ENCODE assay signal across 8 cellular contexts in genomic region chr18:31741096-31741735, GRCh38. TPM values are rescaled to one million over a fixed set of nuclear protein-coding genes. Genes with fewer than 3 reads are reported as not detected.
DNase-seq lines count a peak whose midpoint lies in the region; ATAC-seq and TF ChIP-seq lines count a peak whose summit lies in the region.

No MANE protein-coding gene starts in this region.

- no peaks in the 10 kb centered on the region for H3K27me3 ChIP-seq in HCT116 (ENCODE audit: insufficient read depth, low read length)
- no peaks in the 10 kb centered on the region for H3K27me3 ChIP-seq in Peyer's patch
- peaks cover 9% of the 10 kb centered on the region for H3K27me3 ChIP-seq in adipocyte (replicated peaks; ENCODE audit: control insufficient read depth, insufficient read depth, low read length)
- H3K27me3 ChIP-seq in kidney epithelial cell (ENCODE audit: control insufficient read depth, insufficient read depth, low read length) = no peaks in the 10 kb centered on the region

- POLR2A ChIA-PET in HCT116 (lab: Charles Lee) = no interaction called here

- TF ChIP-seq RAD21 in HCT116 (IDR thresholded peaks at IDR 0.05; ENCODE audit: low read depth) = peak; percentile 57

- H3K4me3 ChIP-seq in HCT116 (replicated peaks in 1 of 2; ENCODE audit: low read depth in 1 of 2, low read length in 2 of 2) (no peak overlapping the region), Peyer's patch (no peak overlapping the region), adipocyte (ENCODE audit: low read length) (no peak overlapping the region), kidney epithelial cell (ENCODE audit: low read depth, low read length) (no peak overlapping the region)

- RAD21 ChIA-PET in HCT116 (lab: Charles Lee; ENCODE audit: low non-redundant PET in 1 of 2, low total read pairs in 2 of 2, uncharacterized antibody in 2 of 2, unreplicated experiment in 2 of 2) = interaction anchor here in 1 of 2 experiments (0.6 kb wide), 1 partner anchor 808 kb away, joined by 4 read pairs; no protein-coding TSS in a partner anchor

- TF ChIP-seq POLR2A in HCT116 (IDR thresholded peaks at IDR 0.05; ENCODE audit: borderline replicate concordance, extremely low read depth, insufficient read depth, insufficient read length) (no peak), Peyer's patch (IDR thresholded peaks at IDR 0.05) (no peak)

- H3K27ac ChIP-seq in HCT116 (ENCODE audit: low read depth, low read length) = no peak overlapping the region
- no peak overlapping the region for H3K27ac ChIP-seq in Peyer's patch

- BruUV-seq in HCT116 (replicated peaks; lab: Mats Ljungman, UMichigan) = no TSS peak

- DNase-seq in COLO668 (lab: John Stamatoyannopoulos, UW; ENCODE audit: unreplicated experiment) (peak; percentile 40), HCT116 (ENCODE audit: low read depth, low spot score) (peak; percentile 22), Peyer's patch (peak in 2 of 3 donors; percentile 62 to 79), adipocyte (ENCODE audit: low read depth) (peak; percentile 72), kidney epithelial cell (ENCODE audit: low read depth) (no peak)
- peak; percentile 37 to 40 (median 39) for DNase-seq in stimulated activated CD4-positive, alpha-beta T cell treated with anti-CD3 and anti-CD28 coated beads, TNF-alpha, amount 100 ng/mL, for 24 hours (ENCODE audit: low read depth in 3 of 3)

- intact Hi-C loops in HCT116 (cut with micrococcal nuclease) = no loop called here

- H4K20me1 ChIP-seq in HCT116 (ENCODE audit: insufficient read depth) = no peaks in the 10 kb centered on the region

- H3K4me2 ChIP-seq in HCT116 (ENCODE audit: low read length) = no peak overlapping the region

- no peaks in the 10 kb centered on the region for H3K9me2 ChIP-seq in HCT116 (ENCODE audit: insufficient read depth)

- ATAC-seq in HCT116 = peak; percentile 49
- no peak for ATAC-seq in HG03521 (IDR thresholded peaks at IDR 0.05; ENCODE audit: unreplicated experiment)
- ATAC-seq in HG02678 (IDR thresholded peaks at IDR 0.05; ENCODE audit: unreplicated experiment) = no peak

- H3K36me3 ChIP-seq in HCT116 (ENCODE audit: control insufficient read depth in 1 of 2, insufficient read depth in 2 of 2, low read length in 2 of 2) (no peaks in the 10 kb centered on the region; a peak in 1 of 4 replicates), Peyer's patch (no peaks in the 10 kb centered on the region), adipocyte (ENCODE audit: control insufficient read depth, insufficient read depth, low read length, severe bottlenecking) (no peaks in the 10 kb centered on the region), kidney epithelial cell (ENCODE audit: control insufficient read depth, insufficient read depth, low read length) (no peaks in the 10 kb centered on the region)

- CTCF ChIA-PET in HCT116 (lab: Charles Lee) = no interaction called here

- H3K9me3 ChIP-seq in HCT116 (ENCODE audit: control insufficient read depth in 1 of 2, insufficient read depth in 1 of 2, low read depth in 1 of 2, low read length in 2 of 2) (peaks cover 3 to 19% of the 10 kb centered on the region in 2 experiments; a peak in 2 of 4 replicates), Peyer's patch (no peaks in the 10 kb centered on the region), adipocyte (ENCODE audit: control insufficient read depth, low read length) (no peaks in the 10 kb centered on the region)

- TF ChIP-seq CTCF in HCT116 (IDR thresholded peaks at IDR 0.05 in 2 of 3, conservative IDR thresholded peaks at IDR 0.05 in 1 of 3; ENCODE audit: borderline replicate concordance in 1 of 3, insufficient read depth in 1 of 3, low read depth in 2 of 3, low read length in 2 of 3) = peak; percentile 48 to 93 (median 72); a peak in 5 of 6 replicates
- peak; percentile 59 to 93 (median 90) for TF ChIP-seq CTCF in Peyer's patch (IDR thresholded peaks at IDR 0.05)
- peak; percentile 65 for TF ChIP-seq CTCF in kidney epithelial cell (IDR thresholded peaks at IDR 0.05; ENCODE audit: insufficient read depth, low read length, poor library complexity, severe bottlenecking)

- no peak overlapping the region for H2AFZ ChIP-seq in HCT116 (ENCODE audit: low read depth, low read length, poor library complexity, severe bottlenecking)

- H3K4me1 ChIP-seq in HCT116 (ENCODE audit: control insufficient read depth in 1 of 2, insufficient read depth in 2 of 2, low read length in 2 of 2) (peaks cover 2 to 13% of the 10 kb centered on the region in 2 experiments; a peak in 3 of 4 replicates), Peyer's patch (no peaks in the 10 kb centered on the region), adipocyte (ENCODE audit: control insufficient read depth, insufficient read depth, low read length) (no peaks in the 10 kb centered on the region)

- no peak overlapping the region for H3K9ac ChIP-seq in HCT116 (ENCODE audit: low read length)
- H3K9ac ChIP-seq in adipocyte (ENCODE audit: low read length) = no peak overlapping the region

- no peaks in the 10 kb centered on the region for H3K79me2 ChIP-seq in HCT116 (ENCODE audit: insufficient read depth, low read length)

TF ChIP-seq in HCT116, 20 proteins besides CTCF, POLR2A, EP300 and RAD21 (continues in another document):
- TF ChIP-seq EGR1 (IDR thresholded peaks at IDR 0.05; ENCODE audit: low read depth) = no peak
- no peak for TF ChIP-seq MAX (IDR thresholded peaks at IDR 0.05)
- TF ChIP-seq REST (IDR thresholded peaks at IDR 0.05; ENCODE audit: low read depth) = no peak
- no peak for TF ChIP-seq POLR2AphosphoS5 (IDR thresholded peaks at IDR 0.05; ENCODE audit: low read depth, low read length)
- no peak for TF ChIP-seq EZH2 (IDR thresholded peaks at IDR 0.05)
- no peak for TF ChIP-seq CBX3 (IDR thresholded peaks at IDR 0.05; ENCODE audit: low read depth)
- no peak for TF ChIP-seq SP1 (IDR thresholded peaks at IDR 0.05; ENCODE audit: low read depth)
- no peak for TF ChIP-seq EZH2phosphoT487 (IDR thresholded peaks at IDR 0.05; ENCODE audit: borderline replicate concordance)
- no peak for TF ChIP-seq ATF3 (IDR thresholded peaks at IDR 0.05)
- TF ChIP-seq JUND (IDR thresholded peaks at IDR 0.05) = no peak
- no peak for TF ChIP-seq CEBPB (IDR thresholded peaks at IDR 0.05; ENCODE audit: low read depth)
- TF ChIP-seq ELF1 (IDR thresholded peaks at IDR 0.05; ENCODE audit: borderline replicate concordance, low read depth) = no peak
- no peak for TF ChIP-seq ZBTB33 (IDR thresholded peaks at IDR 0.05; ENCODE audit: extremely low read depth, insufficient replicate concordance, low read length)
- TF ChIP-seq SRF (IDR thresholded peaks at IDR 0.05; ENCODE audit: low read depth) = no peak
- no peak for TF ChIP-seq SIN3A (IDR thresholded peaks at IDR 0.05; ENCODE audit: low read depth)
- no peak for TF ChIP-seq FOSL1 (IDR thresholded peaks at IDR 0.05; ENCODE audit: low read depth)

RNA-seq across cellular contexts. Expression of gene SLC25A52, which starts 19.5 kb away (rescaled TPM):
- total RNA-seq in HCT116 (2021; ENCODE audit: unreplicated experiment) (not detected), Peyer's patch (not detected), kidney epithelial cell (not detected in 2 replicates)
- not detected in 2 replicates for polyA plus RNA-seq in HCT116 (2012)

RNA-seq across cellular contexts. Expression of gene B4GALT6, which starts 56.8 kb away (rescaled TPM):
- 16.1 TPM for total RNA-seq in HCT116 (2021; ENCODE audit: unreplicated experiment)
- polyA plus RNA-seq in HCT116 (2012) = 4.8 and 5.7 TPM in 2 replicates
- total RNA-seq in Peyer's patch = 10 to 100 TPM in 1 of 4 donors, 1 to 10 TPM in 3; 5.0 to 20.7 (median 6.0) TPM
- total RNA-seq in kidney epithelial cell = 8.8 and 28.7 TPM in 2 replicates
